21 cellular contexts compared by ENCODE assay signal in genomic region chr15:90022345-90022744, GRCh38. TPM values are rescaled to one million over a fixed set of nuclear protein-coding genes. Genes with fewer than 3 reads are reported as not detected.
DNase-seq lines count a peak whose midpoint lies in the region; ATAC-seq and TF ChIP-seq lines count a peak whose summit lies in the region.
"Had no signal": no experiment of that assay in that cellular context is flagged by ENCODE, and none has a peak within 500 bp of the region (broad histone marks: within the 10 kb centered on the region; RNA-seq: fewer than 3 reads in every experiment).

No MANE protein-coding gene starts in this region.

- no peaks in the 10 kb centered on the region for H3K36me3 Mint-ChIP-seq in activated T-cell treated with anti-CD3 and anti-CD28 coated beads, Interleukin-2, amount 50 U/mL, for 24 hours (ENCODE audit: low read depth)
- peaks cover 66% of the 10 kb centered on the region for H3K36me3 Mint-ChIP-seq in dendritic cell treated with granulocyte-macrophage colony-stimulating factor and Interleukin-4, amounts not matched to agents 40 ng/mL and 50 ng/mL, for 4 days (ENCODE audit: low read depth)
- H3K36me3 Mint-ChIP-seq in nephron progenitor cell (ENCODE audit: low read depth): peaks cover 9% of the 10 kb centered on the region

- peaks cover 10 to 51% (median 35%) of the 10 kb centered on the region in 4 donors for H3K4me1 ChIP-seq in transverse colon

- no peak for TF ChIP-seq POLR2A in transverse colon (IDR thresholded peaks at IDR 0.05)

- H3K4me3 ChIP-seq in transverse colon: no peak overlapping the region
- H3K4me3 ChIP-seq: K562 had no signal

- H3K4me3 Mint-ChIP-seq in activated T-cell treated with anti-CD3 and anti-CD28 coated beads, Interleukin-2, amount 50 U/mL, for 24 hours: no peak overlapping the region
- H3K4me3 Mint-ChIP-seq in dendritic cell treated with granulocyte-macrophage colony-stimulating factor and Interleukin-4, amounts not matched to agents 40 ng/mL and 50 ng/mL, for 4 days: no peak overlapping the region
- no peak overlapping the region for H3K4me3 Mint-ChIP-seq in nephron progenitor cell
- H3K4me3 Mint-ChIP-seq: B cell had no signal

- DNase-seq in activated T-cell treated with anti-CD3 and anti-CD28 coated beads, Interleukin-2, amount 50 U/mL, for 24 hours: peak; percentile 7
- no peak for DNase-seq in activated T-cell treated with anti-CD3 and anti-CD28 coated beads for 4 hours
- no peak for DNase-seq in nephron progenitor cell
- peak; percentile 3 for DNase-seq in transverse colon
- DNase-seq in occipital lobe (lab: John Stamatoyannopoulos, UW): no peak
- DNase-seq in DMS 273 treated with DMSO at 0.1 percent for 48 hours (lab: John Stamatoyannopoulos, UW): no peak
- DNase-seq: Calu3, DMS153, DND-41, Kasumi-1, NCI-H1092 treated with DMSO at 0.1 percent for 48 hours, NCI-H1436, NCI-H187 treated with DMSO at 0.1 percent for 48 hours, NCI-H69, SHP77 treated with DMSO at 0.1 percent for 48 hours had no signal

- TF ChIP-seq EP300 in transverse colon (IDR thresholded peaks at IDR 0.05; ENCODE audit: low read depth): no peak

- no peak for ATAC-seq in HG02885 (IDR thresholded peaks at IDR 0.05; ENCODE audit: poor library complexity, unreplicated experiment)
- ATAC-seq: K562 had no signal

- WGBS in transverse colon (ENCODE audit: low coverage in 1 of 2), 2 donors: 77 to 91% methylated on average over 4 to 6 of the region's 6 CpGs

- TF ChIP-seq CTCF in nephron progenitor cell (IDR thresholded peaks at IDR 0.05): no peak
- TF ChIP-seq CTCF in transverse colon (IDR thresholded peaks at IDR 0.05): no peak

- H3K36me3 ChIP-seq in transverse colon: no peaks in the 10 kb centered on the region

- H3K27ac Mint-ChIP-seq in activated T-cell treated with anti-CD3 and anti-CD28 coated beads, Interleukin-2, amount 50 U/mL, for 24 hours: no peak overlapping the region
- H3K27ac Mint-ChIP-seq in dendritic cell treated with granulocyte-macrophage colony-stimulating factor and Interleukin-4, amounts not matched to agents 40 ng/mL and 50 ng/mL, for 4 days: peak overlapping the region; percentile 88
- peak overlapping the region; percentile 36 for H3K27ac Mint-ChIP-seq in nephron progenitor cell
- H3K27ac Mint-ChIP-seq: B cell had no signal

- no peaks in the 10 kb centered on the region for H3K27me3 Mint-ChIP-seq in activated T-cell treated with anti-CD3 and anti-CD28 coated beads, Interleukin-2, amount 50 U/mL, for 24 hours
- H3K27me3 Mint-ChIP-seq in dendritic cell treated with granulocyte-macrophage colony-stimulating factor and Interleukin-4, amounts not matched to agents 40 ng/mL and 50 ng/mL, for 4 days: no peaks in the 10 kb centered on the region
- peaks cover 3% of the 10 kb centered on the region for H3K27me3 Mint-ChIP-seq in nephron progenitor cell (ENCODE audit: low read depth, poor library complexity)
- H3K27me3 Mint-ChIP-seq: B cell had no signal

- no peaks in the 10 kb centered on the region for H3K9me3 ChIP-seq in transverse colon

- H3K27me3 ChIP-seq in transverse colon: no peaks in the 10 kb centered on the region

- in situ Hi-C loops in transverse colon (cut with MboI; ENCODE audit: low pct_ligation_motif_present in 1 of 4, low pct_unique_long_range_greater_than_20kb in 1 of 4, low sequenced_read_pairs in 3 of 4): no loop called here

- intact Hi-C loops in dendritic cell treated with granulocyte-macrophage colony-stimulating factor and Interleukin-4, amounts not matched to agents 40 ng/mL and 50 ng/mL, for 4 days (cut with micrococcal nuclease): no loop called here
- intact Hi-C loops in transverse colon (cut with DNase I; ENCODE audit: low total_unique reads): no loop called here

- no peaks in the 10 kb centered on the region for H3K9me3 Mint-ChIP-seq in activated T-cell treated with anti-CD3 and anti-CD28 coated beads, Interleukin-2, amount 50 U/mL, for 24 hours
- no peaks in the 10 kb centered on the region for H3K9me3 Mint-ChIP-seq in dendritic cell treated with granulocyte-macrophage colony-stimulating factor and Interleukin-4, amounts not matched to agents 40 ng/mL and 50 ng/mL, for 4 days
- no peaks in the 10 kb centered on the region for H3K9me3 Mint-ChIP-seq in nephron progenitor cell

- H3K4me1 Mint-ChIP-seq in activated T-cell treated with anti-CD3 and anti-CD28 coated beads, Interleukin-2, amount 50 U/mL, for 24 hours (ENCODE audit: low read depth): peaks cover 26% of the 10 kb centered on the region
- H3K4me1 Mint-ChIP-seq in dendritic cell treated with granulocyte-macrophage colony-stimulating factor and Interleukin-4, amounts not matched to agents 40 ng/mL and 50 ng/mL, for 4 days (ENCODE audit: low read depth): peaks cover 88% of the 10 kb centered on the region
- peaks cover 46% of the 10 kb centered on the region for H3K4me1 Mint-ChIP-seq in nephron progenitor cell

- no peak overlapping the region for H3K27ac ChIP-seq in transverse colon
- H3K27ac ChIP-seq: 22Rv1, RWPE1 had no signal

RNA-seq across cellular contexts. Expression of gene ZNF710, which starts 21.2 kb away (rescaled TPM):
- 10 to 100 TPM; 27.3 to 43.4 (median 35.6) TPM for total RNA-seq in transverse colon
- 14.3 TPM for total RNA-seq in occipital lobe

Comparison
In these comparisons a context has a peak if more than half of its experiments do, and no peak if none do; other contexts are left out.
1. DNase-seq: peak in activated T-cell treated with anti-CD3 and anti-CD28 coated beads, Interleukin-2, amount 50 U/mL, for 24 hours (single experiment) and transverse colon (single experiment); none in activated T-cell treated with anti-CD3 and anti-CD28 coated beads for 4 hours (single experiment), nephron progenitor cell (single experiment), occipital lobe (single experiment) and DMS 273 treated with DMSO at 0.1 percent for 48 hours (single experiment).